Comparison of ENCODE assay signal across 1 cellular context in the genomic region with DNA sequence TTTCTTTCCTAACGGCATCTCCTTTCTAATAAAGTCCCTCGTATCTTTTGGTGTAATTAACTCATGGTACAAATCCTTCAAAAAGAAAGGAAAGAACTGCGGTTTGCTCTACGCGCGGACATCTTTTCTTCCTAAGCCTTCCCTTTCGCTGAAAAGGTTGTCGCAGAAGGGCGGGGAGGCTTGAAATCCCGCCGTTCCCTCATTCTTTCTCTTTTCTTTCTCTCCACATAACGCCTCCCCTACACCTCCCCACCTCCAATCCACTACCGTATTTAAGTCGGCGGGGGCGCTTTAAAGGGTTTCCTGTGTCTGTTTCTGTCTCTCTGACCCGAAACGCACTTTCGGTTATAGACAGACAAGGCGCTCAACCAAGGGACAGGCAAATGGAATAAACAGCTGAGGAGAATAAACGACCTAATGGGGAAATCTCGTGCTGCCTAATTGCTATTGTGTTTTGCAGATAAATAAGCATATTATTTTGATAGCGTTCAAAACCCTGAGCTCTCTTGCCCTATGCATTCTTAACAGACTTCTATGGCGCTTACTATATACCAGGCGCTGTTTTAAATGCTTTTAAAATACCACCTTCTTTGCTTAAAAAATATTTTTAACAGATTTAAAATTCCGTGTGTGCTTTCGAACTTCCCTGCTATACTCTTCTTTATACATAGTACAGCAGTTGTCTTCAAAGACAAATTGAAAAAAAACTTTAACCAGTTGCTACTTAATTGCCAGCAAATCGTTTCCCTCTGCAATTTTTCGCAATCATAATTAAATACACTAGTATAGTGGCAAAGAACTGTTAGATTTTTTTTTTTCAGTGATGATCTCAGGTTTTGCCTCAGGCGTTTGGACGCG.
TF ChIP-seq lines count a peak whose summit lies in the region.

No MANE protein-coding gene starts in this region.

TF ChIP-seq in HepG2, 621 proteins besides CTCF, POLR2A, EP300 and RAD21 (continued from another document and continues in another):
- TF ChIP-seq JUNB (CRISPR knock-in tag; IDR thresholded peaks at IDR 0.05; ENCODE audit: borderline replicate concordance) (no peak), ARNT2 (CRISPR knock-in tag; IDR thresholded peaks at IDR 0.05; ENCODE audit: low read depth) (peak; percentile 14; the same call in 1 of the 2 replicates), PRPF4 (IDR thresholded peaks at IDR 0.05; ENCODE audit: low read depth, low read length, poor library complexity, severe bottlenecking) (no peak), TCF7L2 (IDR thresholded peaks at IDR 0.05; ENCODE audit: low read depth, low read length) (no peak), MBNL3 (CRISPR knock-in tag; conservative IDR thresholded peaks at IDR 0.05) (no peak), ZFAT (CRISPR knock-in tag; conservative IDR thresholded peaks at IDR 0.05) (peak; percentile 93), HIVEP1 (CRISPR knock-in tag; IDR thresholded peaks at IDR 0.05) (no peak), CHD2 (IDR thresholded peaks at IDR 0.05; ENCODE audit: low read depth, low read length) (no peak), ZUFSP (CRISPR knock-in tag; IDR thresholded peaks at IDR 0.05; ENCODE audit: borderline replicate concordance) (no peak), AGO2 (optimal IDR thresholded peaks at IDR 0.05; ENCODE audit: low read depth, low read length) (no peak), RBAK (CRISPR knock-in tag; IDR thresholded peaks at IDR 0.05) (no peak), EEA1 (CRISPR knock-in tag; IDR thresholded peaks at IDR 0.05; ENCODE audit: borderline replicate concordance) (no peak), ZNF34 (CRISPR knock-in tag; IDR thresholded peaks at IDR 0.05; ENCODE audit: borderline replicate concordance) (no peak), IKZF1 (IDR thresholded peaks at IDR 0.05) (no peak), ZNF747 (CRISPR knock-in tag; IDR thresholded peaks at IDR 0.05; ENCODE audit: borderline replicate concordance) (no peak), MIER2 (CRISPR knock-in tag; IDR thresholded peaks at IDR 0.05) (no peak), SIN3A (IDR thresholded peaks at IDR 0.05; ENCODE audit: borderline replicate concordance, low read depth, low read length) (0 out of 2 replicates have a peak, but pooled peaks have one; percentile 26), ZNF512B (CRISPR knock-in tag; IDR thresholded peaks at IDR 0.05; ENCODE audit: borderline replicate concordance) (no peak), MZF1 (CRISPR knock-in tag; IDR thresholded peaks at IDR 0.05; ENCODE audit: borderline replicate concordance) (no peak), ZNF274 (CRISPR knock-in tag; IDR thresholded peaks at IDR 0.05) (no peak), HOXA7 (CRISPR knock-in tag; IDR thresholded peaks at IDR 0.05) (no peak), NR2F6 (IDR thresholded peaks at IDR 0.05) (no peak), NR2F6 (CRISPR knock-in tag; IDR thresholded peaks at IDR 0.05) (no peak), MED1 (CRISPR knock-in tag; IDR thresholded peaks at IDR 0.05) (no peak), ZNF704 (CRISPR knock-in tag; IDR thresholded peaks at IDR 0.05; ENCODE audit: borderline replicate concordance) (no peak), DMAP1 (CRISPR knock-in tag; IDR thresholded peaks at IDR 0.05) (no peak), HMG20A (CRISPR knock-in tag; IDR thresholded peaks at IDR 0.05; ENCODE audit: borderline replicate concordance) (no peak), ZEB1 (IDR thresholded peaks at IDR 0.05; ENCODE audit: insufficient replicate concordance, low read depth) (no peak), ZNF777 (CRISPR knock-in tag; IDR thresholded peaks at IDR 0.05) (no peak), CBFB (CRISPR knock-in tag; IDR thresholded peaks at IDR 0.05) (no peak), PCBP2 (optimal IDR thresholded peaks at IDR 0.05; ENCODE audit: low read depth, low read length, poor library complexity, severe bottlenecking) (no peak), AKAP8 (CRISPR knock-in tag; IDR thresholded peaks at IDR 0.05) (no peak), SRY (CRISPR knock-in tag; IDR thresholded peaks at IDR 0.05) (0 out of 2 replicates have a peak, but pooled peaks have one; percentile 10), ZBTB26 (CRISPR knock-in tag; IDR thresholded peaks at IDR 0.05; ENCODE audit: borderline replicate concordance) (no peak), EED (CRISPR knock-in tag; IDR thresholded peaks at IDR 0.05) (no peak), KAT8 (CRISPR knock-in tag; IDR thresholded peaks at IDR 0.05) (no peak), ZNF234 (CRISPR knock-in tag; conservative IDR thresholded peaks at IDR 0.05) (no peak), RNF2 (conservative IDR thresholded peaks at IDR 0.05; ENCODE audit: low read depth) (peak; percentile 53; the same call in 1 of the 2 replicates), U2AF2 (IDR thresholded peaks at IDR 0.05; ENCODE audit: low read depth, low read length) (no peak), FOXA3 (CRISPR knock-in tag; IDR thresholded peaks at IDR 0.05) (no peak), ZNF614 (CRISPR knock-in tag; IDR thresholded peaks at IDR 0.05; ENCODE audit: borderline replicate concordance) (no peak), BORCS8-MEF2B (CRISPR knock-in tag; IDR thresholded peaks at IDR 0.05) (no peak)
- TF ChIP-seq, protein P1, sequence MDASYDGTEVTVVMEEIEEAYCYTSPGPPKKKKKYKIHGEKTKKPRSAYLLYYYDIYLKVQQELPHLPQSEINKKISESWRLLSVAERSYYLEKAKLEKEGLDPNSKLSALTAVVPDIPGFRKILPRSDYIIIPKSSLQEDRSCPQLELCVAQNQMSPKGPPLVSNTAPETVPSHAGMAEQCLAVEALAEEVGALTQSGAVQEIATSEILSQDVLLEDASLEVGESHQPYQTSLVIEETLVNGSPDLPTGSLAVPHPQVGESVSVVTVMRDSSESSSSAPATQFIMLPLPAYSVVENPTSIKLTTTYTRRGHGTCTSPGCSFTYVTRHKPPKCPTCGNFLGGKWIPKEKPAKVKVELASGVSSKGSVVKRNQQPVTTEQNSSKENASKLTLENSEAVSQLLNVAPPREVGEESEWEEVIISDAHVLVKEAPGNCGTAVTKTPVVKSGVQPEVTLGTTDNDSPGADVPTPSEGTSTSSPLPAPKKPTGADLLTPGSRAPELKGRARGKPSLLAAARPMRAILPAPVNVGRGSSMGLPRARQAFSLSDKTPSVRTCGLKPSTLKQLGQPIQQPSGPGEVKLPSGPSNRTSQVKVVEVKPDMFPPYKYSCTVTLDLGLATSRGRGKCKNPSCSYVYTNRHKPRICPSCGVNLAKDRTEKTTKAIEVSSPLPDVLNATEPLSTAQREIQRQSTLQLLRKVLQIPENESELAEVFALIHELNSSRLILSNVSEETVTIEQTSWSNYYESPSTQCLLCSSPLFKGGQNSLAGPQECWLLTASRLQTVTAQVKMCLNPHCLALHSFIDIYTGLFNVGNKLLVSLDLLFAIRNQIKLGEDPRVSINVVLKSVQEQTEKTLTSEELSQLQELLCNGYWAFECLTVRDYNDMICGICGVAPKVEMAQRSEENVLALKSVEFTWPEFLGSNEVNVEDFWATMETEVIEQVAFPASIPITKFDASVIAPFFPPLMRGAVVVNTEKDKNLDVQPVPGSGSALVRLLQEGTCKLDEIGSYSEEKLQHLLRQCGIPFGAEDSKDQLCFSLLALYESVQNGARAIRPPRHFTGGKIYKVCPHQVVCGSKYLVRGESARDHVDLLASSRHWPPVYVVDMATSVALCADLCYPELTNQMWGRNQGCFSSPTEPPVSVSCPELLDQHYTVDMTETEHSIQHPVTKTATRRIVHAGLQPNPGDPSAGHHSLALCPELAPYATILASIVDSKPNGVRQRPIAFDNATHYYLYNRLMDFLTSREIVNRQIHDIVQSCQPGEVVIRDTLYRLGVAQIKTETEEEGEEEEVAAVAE (CRISPR knock-in tag; IDR thresholded peaks at IDR 0.05; ENCODE audit: borderline replicate concordance), result no peak
- TF ChIP-seq, protein P2, sequence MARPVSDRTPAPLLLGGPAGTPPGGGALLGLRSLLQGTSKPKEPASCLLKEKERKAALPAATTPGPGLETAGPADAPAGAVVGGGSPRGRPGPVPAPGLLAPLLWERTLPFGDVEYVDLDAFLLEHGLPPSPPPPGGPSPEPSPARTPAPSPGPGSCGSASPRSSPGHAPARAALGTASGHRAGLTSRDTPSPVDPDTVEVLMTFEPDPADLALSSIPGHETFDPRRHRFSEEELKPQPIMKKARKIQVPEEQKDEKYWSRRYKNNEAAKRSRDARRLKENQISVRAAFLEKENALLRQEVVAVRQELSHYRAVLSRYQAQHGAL (CRISPR knock-in tag; IDR thresholded peaks at IDR 0.05; ENCODE audit: not compliant biosample characterization), result no peak
- TF ChIP-seq, protein P3, sequence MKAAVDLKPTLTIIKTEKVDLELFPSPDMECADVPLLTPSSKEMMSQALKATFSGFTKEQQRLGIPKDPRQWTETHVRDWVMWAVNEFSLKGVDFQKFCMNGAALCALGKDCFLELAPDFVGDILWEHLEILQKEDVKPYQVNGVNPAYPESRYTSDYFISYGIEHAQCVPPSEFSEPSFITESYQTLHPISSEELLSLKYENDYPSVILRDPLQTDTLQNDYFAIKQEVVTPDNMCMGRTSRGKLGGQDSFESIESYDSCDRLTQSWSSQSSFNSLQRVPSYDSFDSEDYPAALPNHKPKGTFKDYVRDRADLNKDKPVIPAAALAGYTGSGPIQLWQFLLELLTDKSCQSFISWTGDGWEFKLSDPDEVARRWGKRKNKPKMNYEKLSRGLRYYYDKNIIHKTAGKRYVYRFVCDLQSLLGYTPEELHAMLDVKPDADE (CRISPR knock-in tag; IDR thresholded peaks at IDR 0.05), result no peak
- TF ChIP-seq, protein P4, sequence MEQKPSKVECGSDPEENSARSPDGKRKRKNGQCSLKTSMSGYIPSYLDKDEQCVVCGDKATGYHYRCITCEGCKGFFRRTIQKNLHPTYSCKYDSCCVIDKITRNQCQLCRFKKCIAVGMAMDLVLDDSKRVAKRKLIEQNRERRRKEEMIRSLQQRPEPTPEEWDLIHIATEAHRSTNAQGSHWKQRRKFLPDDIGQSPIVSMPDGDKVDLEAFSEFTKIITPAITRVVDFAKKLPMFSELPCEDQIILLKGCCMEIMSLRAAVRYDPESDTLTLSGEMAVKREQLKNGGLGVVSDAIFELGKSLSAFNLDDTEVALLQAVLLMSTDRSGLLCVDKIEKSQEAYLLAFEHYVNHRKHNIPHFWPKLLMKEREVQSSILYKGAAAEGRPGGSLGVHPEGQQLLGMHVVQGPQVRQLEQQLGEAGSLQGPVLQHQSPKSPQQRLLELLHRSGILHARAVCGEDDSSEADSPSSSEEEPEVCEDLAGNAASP (CRISPR knock-in tag; IDR thresholded peaks at IDR 0.05; ENCODE audit: borderline replicate concordance), result peak; percentile 80; the same call in 1 of the 2 replicates
- TF ChIP-seq, protein P5, sequence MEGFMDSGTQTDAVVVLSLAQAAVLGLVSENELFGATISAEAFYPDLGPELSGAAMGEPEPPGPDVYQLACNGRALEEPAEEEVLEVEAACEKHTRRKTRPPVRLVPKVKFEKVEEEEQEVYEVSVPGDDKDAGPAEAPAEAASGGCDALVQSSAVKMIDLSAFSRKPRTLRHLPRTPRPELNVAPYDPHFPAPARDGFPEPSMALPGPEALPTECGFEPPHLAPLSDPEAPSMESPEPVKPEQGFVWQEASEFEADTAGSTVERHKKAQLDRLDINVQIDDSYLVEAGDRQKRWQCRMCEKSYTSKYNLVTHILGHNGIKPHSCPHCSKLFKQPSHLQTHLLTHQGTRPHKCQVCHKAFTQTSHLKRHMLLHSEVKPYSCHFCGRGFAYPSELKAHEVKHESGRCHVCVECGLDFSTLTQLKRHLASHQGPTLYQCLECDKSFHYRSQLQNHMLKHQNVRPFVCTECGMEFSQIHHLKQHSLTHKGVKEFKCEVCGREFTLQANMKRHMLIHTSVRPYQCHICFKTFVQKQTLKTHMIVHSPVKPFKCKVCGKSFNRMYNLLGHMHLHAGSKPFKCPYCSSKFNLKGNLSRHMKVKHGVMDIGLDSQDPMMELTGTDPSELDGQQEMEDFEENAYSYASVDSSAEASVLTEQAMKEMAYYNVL (CRISPR knock-in tag; IDR thresholded peaks at IDR 0.05; ENCODE audit: borderline replicate concordance), result no peak
